ENCODE assay signal across 33 cellular contexts in the genomic region with DNA sequence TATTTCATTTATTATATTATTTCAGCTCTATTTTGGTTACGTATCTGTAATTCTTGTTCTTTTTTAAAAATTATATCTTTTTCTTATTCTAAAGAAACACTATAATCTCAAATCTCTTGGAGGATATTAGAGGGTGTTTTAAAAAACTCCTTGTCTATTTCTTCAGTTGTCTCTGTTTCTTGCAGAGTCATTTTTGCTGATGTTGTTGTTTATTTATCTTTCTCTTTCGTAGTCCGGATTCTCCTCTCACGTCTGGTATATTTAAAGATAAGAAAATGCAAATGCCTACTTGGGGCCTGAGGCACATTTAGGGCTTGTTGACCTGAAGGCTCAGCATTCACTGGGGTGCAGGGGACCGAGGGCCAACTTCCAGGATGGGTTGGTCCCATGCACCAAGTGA.
"Had no signal": no experiment of that assay in that cellular context is flagged by ENCODE, and none has a peak within 500 bp of the region (broad histone marks: within the 10 kb centered on the region; RNA-seq: fewer than 3 reads in every experiment).

No MANE protein-coding gene starts in this region.

- FAIRE-seq: astrocyte, TTC549 had no signal

- H3K9me3 ChIP-seq: adrenal gland, body of pancreas, breast epithelium had no signal

- H3K4me1 ChIP-seq: adrenal gland, breast epithelium had no signal

- ATAC-seq: activated CD8-positive, alpha-beta T cell treated with anti-CD3 and anti-CD28 coated beads for 36 hours; activated naive CD4-positive, alpha-beta T cell treated with anti-CD3 and anti-CD28 coated beads, Interleukin-2, amount 50 U/mL, for 72 hours; activated T-cell treated with anti-CD3 and anti-CD28 coated beads, Interleukin-2, amount 50 U/mL, for 4 hours; activated T-cell treated with anti-CD3 and anti-CD28 coated beads, Interleukin-2, amount 50 U/mL, for 72 hours; activated T-helper 17 cell treated with anti-CD3 and anti-CD28 coated beads, Interleukin-2, amount 50 U/mL, for 72 hours; body of pancreas had no signal

- H3K36me3 ChIP-seq: adrenal gland, brain microvascular endothelial cell, breast epithelium had no signal

- H3K27me3 ChIP-seq: adrenal gland, body of pancreas, brain microvascular endothelial cell, breast epithelium had no signal

- H3K4me3 ChIP-seq: adrenal gland, body of pancreas, breast epithelium had no signal

- DNase-seq: activated B cell treated with CpG ODN at 0.5 μM for 24 hours; activated CD4-positive, alpha-beta memory T cell treated with anti-CD3 and anti-CD28 coated beads for 36 hours; activated CD4-positive, alpha-beta T cell treated with anti-CD3 and anti-CD28 coated beads for 4 hours; activated CD4-positive, alpha-beta T cell treated with anti-CD3 and anti-CD28 coated beads, Interleukin-2, amount 10 ng/mL, durations not matched to agents 24 days and 14 days; activated CD4-positive, alpha-beta T cell treated with anti-CD3 and anti-CD28 coated beads, Interleukin-2, amount 50 U/mL, for 1 hour; activated CD4-positive, alpha-beta T cell treated with anti-CD3 and anti-CD28 coated beads, Interleukin-2, amount 50 U/mL, for 4 hours; activated CD4-positive, CD25-positive, alpha-beta regulatory T cell treated with anti-CD3 and anti-CD28 coated beads, Interleukin-2, amount 50 U/mL, for 72 hours; activated CD8-positive, alpha-beta memory T cell treated with anti-CD3 and anti-CD28 coated beads, Interleukin-2, amount 50 U/mL, for 4 hours; activated CD8-positive, alpha-beta T cell treated with anti-CD3 and anti-CD28 coated beads for 36 hours; activated effector memory CD4-positive, alpha-beta T cell treated with anti-CD3 and anti-CD28 coated beads, Interleukin-2, amount 50 U/mL, for 16 hours; activated gamma-delta T cell treated with Interleukin-2 at 50 U/mL for 16 hours; activated naive CD4-positive, alpha-beta T cell; activated naive CD4-positive, alpha-beta T cell treated with anti-CD3 and anti-CD28 coated beads for 36 hours; activated naive CD4-positive, alpha-beta T cell treated with anti-CD3 and anti-CD28 coated beads, Interleukin-2, amount 50 U/mL, for 16 hours; activated naive CD8-positive, alpha-beta T cell treated with anti-CD3 and anti-CD28 coated beads for 36 hours; activated T-cell treated with anti-CD3 and anti-CD28 coated beads for 4 hours; activated T-cell treated with anti-CD3 and anti-CD28 coated beads, Interleukin-2, amount 50 U/mL, for 1 hour; activated T-cell treated with anti-CD3 and anti-CD28 coated beads, Interleukin-2, amount 50 U/mL, for 4 hours; activated T-cell treated with anti-CD3 and anti-CD28 coated beads, Interleukin-2, amount 50 U/mL, for 72 hours; adrenal gland; amniotic stem cell; aorta; body of pancreas; brain microvascular endothelial cell; central memory CD4-positive, alpha-beta T cell; T-helper 2 cell; T-helper 9 cell had no signal

- H3K27ac ChIP-seq: adrenal gland, body of pancreas, brain microvascular endothelial cell, breast epithelium, VCaP had no signal
